ENCODE assay signal across 18 cellular contexts in the genomic region with DNA sequence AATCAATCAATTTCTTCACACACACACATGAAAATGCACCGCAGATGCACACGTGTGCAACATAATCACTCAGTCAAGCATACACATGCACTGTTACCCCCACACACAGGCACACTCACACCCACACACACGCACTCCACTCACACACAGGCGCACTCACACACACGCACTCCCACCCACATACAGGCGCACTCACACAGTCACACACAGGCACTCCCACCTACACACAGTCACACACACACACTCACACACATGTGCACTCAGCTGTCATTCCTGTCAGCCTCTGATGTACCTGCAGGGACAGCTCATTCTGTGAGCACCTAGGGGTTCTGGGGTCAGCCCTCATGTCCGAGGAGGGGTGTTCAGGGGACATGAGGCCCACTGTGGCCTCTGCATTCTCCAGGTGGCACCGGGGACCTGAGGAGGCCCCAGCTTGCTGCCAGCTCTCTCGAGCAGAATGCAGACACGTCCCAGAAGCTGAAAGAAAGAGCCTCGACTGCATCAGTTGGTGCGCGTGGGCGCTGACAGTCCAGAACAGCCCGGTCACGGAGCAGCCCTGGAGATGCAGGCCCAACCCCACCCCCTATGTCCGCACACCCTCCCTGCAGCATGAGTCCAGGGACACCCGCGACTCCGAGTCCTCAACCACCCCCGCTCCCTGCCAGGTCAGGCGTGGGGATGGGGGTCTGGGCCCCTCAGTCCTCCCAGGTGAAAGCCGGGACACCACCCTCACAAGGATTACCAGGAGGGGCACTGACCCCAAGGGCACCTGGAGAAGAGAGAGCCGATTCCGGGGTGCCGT.
"Had no signal": no experiment of that assay in that cellular context is flagged by ENCODE, and none has a peak within 500 bp of the region (broad histone marks: within the 10 kb centered on the region; RNA-seq: fewer than 3 reads in every experiment).

No MANE protein-coding gene starts in this region.

- H3K9me3 ChIP-seq: testis had no signal

- ATAC-seq: activated CD8-positive, alpha-beta T cell treated with anti-CD3 and anti-CD28 coated beads, Interleukin-2, amount 10 ng/mL, durations not matched to agents 7 days and 5 days; gastroesophageal sphincter; T-cell had no signal

- H3K27ac ChIP-seq: brain microvascular endothelial cell, coronary artery, esophagus muscularis mucosa, gastroesophageal sphincter, left ventricle myocardium inferior, testis had no signal

- H3K4me1 Mint-ChIP-seq: activated CD4-positive, alpha-beta T cell treated with anti-CD3 and anti-CD28 coated beads, Interleukin-2, amount 10 ng/mL, durations not matched to agents 24 days and 14 days; activated naive CD4-positive, alpha-beta T cell treated with anti-CD3 and anti-CD28 coated beads, Interleukin-2, amount 10 ng/mL, durations not matched to agents 7 days and 5 days had no signal

- H3K27me3 Mint-ChIP-seq: activated CD4-positive, alpha-beta T cell treated with anti-CD3 and anti-CD28 coated beads, Interleukin-2, amount 10 ng/mL, durations not matched to agents 24 days and 14 days had no signal

- H3K9me3 Mint-ChIP-seq: activated T-cell treated with anti-CD3 and anti-CD28 coated beads, Interleukin-2, amount 50 U/mL, for 24 hours; T-cell; type B pancreatic cell had no signal

- H3K36me3 ChIP-seq: brain microvascular endothelial cell, esophagus muscularis mucosa, gastroesophageal sphincter, left ventricle myocardium inferior had no signal

- H3K4me3 Mint-ChIP-seq: activated CD4-positive, alpha-beta T cell treated with anti-CD3 and anti-CD28 coated beads, Interleukin-2, amount 10 ng/mL, durations not matched to agents 24 days and 14 days; activated CD8-positive, alpha-beta T cell treated with anti-CD3 and anti-CD28 coated beads, Interleukin-2, amount 10 ng/mL, durations not matched to agents 7 days and 5 days; activated naive CD4-positive, alpha-beta T cell treated with anti-CD3 and anti-CD28 coated beads, Interleukin-2, amount 10 ng/mL, durations not matched to agents 7 days and 5 days; activated T-cell treated with anti-CD3 and anti-CD28 coated beads, Interleukin-2, amount 50 U/mL, for 24 hours; T-cell; type B pancreatic cell had no signal

- H3K27me3 ChIP-seq: brain microvascular endothelial cell, testis had no signal

- H3K4me1 ChIP-seq: esophagus muscularis mucosa, gastroesophageal sphincter, left ventricle myocardium inferior, testis had no signal

- H3K36me3 Mint-ChIP-seq: activated naive CD4-positive, alpha-beta T cell treated with anti-CD3 and anti-CD28 coated beads, Interleukin-2, amount 10 ng/mL, durations not matched to agents 7 days and 5 days; immature natural killer cell; T-cell; type B pancreatic cell had no signal

- H3K27ac Mint-ChIP-seq: activated CD4-positive, alpha-beta T cell treated with anti-CD3 and anti-CD28 coated beads, Interleukin-2, amount 10 ng/mL, durations not matched to agents 24 days and 14 days; activated CD8-positive, alpha-beta T cell treated with anti-CD3 and anti-CD28 coated beads, Interleukin-2, amount 10 ng/mL, durations not matched to agents 7 days and 5 days; activated naive CD4-positive, alpha-beta T cell treated with anti-CD3 and anti-CD28 coated beads, Interleukin-2, amount 10 ng/mL, durations not matched to agents 7 days and 5 days; activated T-cell treated with anti-CD3 and anti-CD28 coated beads, Interleukin-2, amount 50 U/mL, for 24 hours; T-cell; type B pancreatic cell had no signal

- H3K4me3 ChIP-seq: coronary artery, esophagus muscularis mucosa, gastroesophageal sphincter, left ventricle myocardium inferior, testis had no signal

- DNase-seq: activated CD4-positive, alpha-beta T cell treated with anti-CD3 and anti-CD28 coated beads, Interleukin-2, amount 10 ng/mL, durations not matched to agents 24 days and 14 days; activated CD8-positive, alpha-beta T cell treated with anti-CD3 and anti-CD28 coated beads, Interleukin-2, amount 10 ng/mL, durations not matched to agents 7 days and 5 days; activated naive CD4-positive, alpha-beta T cell treated with anti-CD3 and anti-CD28 coated beads, Interleukin-2, amount 10 ng/mL, durations not matched to agents 7 days and 5 days; activated T-cell treated with anti-CD3 and anti-CD28 coated beads, Interleukin-2, amount 50 U/mL, for 24 hours; aorta; brain microvascular endothelial cell; central memory CD4-positive, alpha-beta T cell; immature natural killer cell; kidney glomerular epithelial cell; left ventricle myocardium inferior; mammary epithelial cell; T-cell; T-helper 9 cell; testis had no signal
